23 cellular contexts compared by ENCODE assay signal in genomic region chr11:76695133-76695532, GRCh38. TPM values are rescaled to one million over a fixed set of nuclear protein-coding genes. Genes with fewer than 3 reads are reported as not detected.
DNase-seq lines count a peak whose midpoint lies in the region; ATAC-seq, FAIRE-seq and TF ChIP-seq lines count a peak whose summit lies in the region.
"Had no signal": no experiment of that assay in that cellular context is flagged by ENCODE, and none has a peak within 500 bp of the region (broad histone marks: within the 10 kb centered on the region; RNA-seq: fewer than 3 reads in every experiment).

No MANE protein-coding gene starts in this region.

- TF ChIP-seq CTCF in A549 (IDR thresholded peaks at IDR 0.05) (0 out of 3 replicates have a peak, but pooled peaks have one; percentile 17), DOHH2 (IDR thresholded peaks at IDR 0.05; ENCODE audit: low read depth, low read length, poor library complexity, severe bottlenecking) (peak; percentile 23), H1 (IDR thresholded peaks at IDR 0.05; ENCODE audit: control extremely low read depth in 1 of 3, insufficient read depth in 1 of 3, low read depth in 1 of 3, low read length in 3 of 3) (peak in 2 of 3 experiments; percentile 4 to 14; a peak in 1 of 4 replicates)

- FAIRE-seq in A549 (lab: Jason Lieb, UNC) (no peak), H1 (lab: Jason Lieb, UNC) (no peak)
- FAIRE-seq: keratinocyte had no signal

- H3K9ac ChIP-seq in H1 (replicated peaks in 1 of 4; ENCODE audit: extremely low read depth in 1 of 4, low read depth in 3 of 4, low read length in 3 of 4) = no peak overlapping the region

- POLR2A ChIA-PET in A549 (lab: Yijun Ruan, JAX) = no interaction called here
- POLR2A ChIA-PET in H1 (lab: Charles Lee; ENCODE audit: partially characterized antibody) = no interaction called here

- H3K4me1 ChIP-seq in A549 (peaks cover 25% of the 10 kb centered on the region), DOHH2 (ENCODE audit: control insufficient read depth, low read length) (no peaks in the 10 kb centered on the region), H1 (replicated peaks in 1 of 4; ENCODE audit: control insufficient read depth in 3 of 4, insufficient read depth in 4 of 4, low read length in 3 of 4) (peaks cover 6 to 12% (median 8%) of the 10 kb centered on the region in 4 experiments)
- H3K4me1 ChIP-seq: lower lobe of right lung, testis had no signal

- H3K79me1 ChIP-seq in H1 (ENCODE audit: low read depth, low read length) = no peaks in the 10 kb centered on the region

- no peaks in the 10 kb centered on the region for H3F3A ChIP-seq in DOHH2 (ENCODE audit: control insufficient read depth, insufficient read depth)

- WGBS in A549 (ENCODE audit: missing lambda C conversion rate) = 63% methylated on average over 13 of the region's 13 CpGs
- 85% methylated on average over 13 of the region's 13 CpGs; no CpG with 5 or more reads in 1 of the 2 experiments for WGBS in H1 (ENCODE audit: extremely low coverage in 1 of 2, insufficient coverage in 1 of 2, insufficient read length in 1 of 2, insufficient replicate concordance in 2 of 2, low coverage in 1 of 2, low lambda C conversion rate in 2 of 2, missing lambda C conversion rate in 1 of 2), 2 experiments

- 0 out of 3 replicates have a peak overlapping the region, but pooled peaks have one; percentile 6 for H3K4me2 ChIP-seq in A549
- no peak overlapping the region for H3K4me2 ChIP-seq in DOHH2 (ENCODE audit: low read length)
- H3K4me2 ChIP-seq in H1 (ENCODE audit: insufficient read depth in 1 of 2, low read depth in 2 of 2, low read length in 2 of 2) = no peak overlapping the region

- H3K23ac ChIP-seq in H1 (ENCODE audit: insufficient read length) = no peak overlapping the region

- peak in 1 of 2 experiments; percentile 42; a peak in 2 of 6 replicates for ATAC-seq in A549
- ATAC-seq: activated T-helper 17 cell treated with anti-CD3 and anti-CD28 coated beads, Interleukin-2, amount 50 U/mL, for 72 hours; lower lobe of right lung; stimulated activated naive B cell treated with anti-CD40 and anti-IgM and Interleukin-4, amounts not matched to agents 10 μg/mL and 1 μg/mL and 100 μg/mL, for 72 hours; T-helper 17 cell had no signal

- CTCF ChIA-PET in A549 (lab: Yijun Ruan, JAX) = interaction anchor here (0.7 to 2.4 kb wide), 3 partner anchors 16 to 1558 kb away, joined by 3 to 10 read pairs (median 3); no protein-coding TSS in a partner anchor
- CTCF ChIA-PET in H1 (lab: Charles Lee; ENCODE audit: partially characterized antibody) = interaction anchor here (0.6 to 1.6 kb wide), 6 partner anchors 18 to 438 kb away, joined by 3 to 6 read pairs (median 3); no protein-coding TSS in a partner anchor

- H2BK120ac ChIP-seq in H1 (replicated peaks; ENCODE audit: low read depth, low read length) = no peak overlapping the region

- H2BK12ac ChIP-seq in H1 (ENCODE audit: low read depth, low read length) = no peak overlapping the region

- H2AK5ac ChIP-seq in H1 (ENCODE audit: low read depth, low read length) = no peak overlapping the region

- H3K9me3 ChIP-seq in A549 (no peaks in the 10 kb centered on the region), DOHH2 (ENCODE audit: control insufficient read depth, insufficient read depth, low read length) (no peaks in the 10 kb centered on the region), H1 (ENCODE audit: insufficient read depth in 2 of 2, low read depth in 1 of 2, low read length in 1 of 2) (no peaks in the 10 kb centered on the region)
- H3K9me3 ChIP-seq: lower lobe of right lung, neutrophil, SJCRH30, testis, vagina had no signal

- no peaks in the 10 kb centered on the region; the same call in 1 of the 2 replicates for H3K23me2 ChIP-seq in H1 (ENCODE audit: low read depth, low read length)

- no peaks in the 10 kb centered on the region for H3K79me2 ChIP-seq in DOHH2 (ENCODE audit: control insufficient read depth, low read length)
- H3K79me2 ChIP-seq in H1 (ENCODE audit: control insufficient read depth in 1 of 2, insufficient read depth in 2 of 2, low read length in 2 of 2) = no peaks in the 10 kb centered on the region

- TF ChIP-seq POLR2A in A549 (IDR thresholded peaks at IDR 0.05; ENCODE audit: low read length) = no peak
- no peak for TF ChIP-seq POLR2A in H1 (IDR thresholded peaks at IDR 0.05; ENCODE audit: control extremely low read depth in 1 of 2, low read depth in 2 of 2, low read length in 2 of 2)

- peak in 1 of 2 experiments; percentile 28 for DNase-seq in A549 (ENCODE audit: low read depth in 1 of 2, low spot score in 1 of 2)
- DNase-seq in NCI-H69 (lab: John Stamatoyannopoulos, UW) = peak; percentile 51
- DNase-seq in H1 (ENCODE audit: low read depth in 1 of 2, low spot score in 2 of 2) = no peak
- DNase-seq in NCI-H2107 treated with DMSO at 0.1 percent for 48 hours (lab: John Stamatoyannopoulos, UW; ENCODE audit: unreplicated experiment) = no peak
- DNase-seq in HPDE6-E6E7 (ENCODE audit: extremely low spot score) = no peak
- no peak for DNase-seq in stimulated activated CD4-positive, alpha-beta T cell treated with anti-CD3 and anti-CD28 coated beads, Interleukin-4, amount 100 ng/mL, for 4 hours
- DNase-seq: activated CD4-positive, alpha-beta T cell treated with anti-CD3 and anti-CD28 coated beads, Interleukin-2, amount 50 U/mL, for 1 hour; activated CD8-positive, alpha-beta memory T cell treated with anti-CD3 and anti-CD28 coated beads, Interleukin-2, amount 50 U/mL, for 4 hours; activated naive CD8-positive, alpha-beta T cell treated with anti-CD3 and anti-CD28 coated beads, Interleukin-2, amount 10 ng/mL, durations not matched to agents 7 days and 5 days; effector CD8-positive, alpha-beta T cell; lower lobe of right lung; NCI-H1436 treated with DMSO at 0.1 percent for 48 hours; NCI-H2171 treated with DMSO at 0.1 percent for 48 hours; stimulated activated naive B cell treated with anti-CD40 and anti-IgM and Interleukin-4, amounts not matched to agents 10 μg/mL and 1 μg/mL and 100 μg/mL, for 72 hours; T-helper 17 cell; testis had no signal

- no peak overlapping the region for H2BK5ac ChIP-seq in H1 (ENCODE audit: low read depth, low read length)

- H4K5ac ChIP-seq in H1 (ENCODE audit: insufficient read length, low read depth, low read length) = no peak overlapping the region

- peak overlapping the region; percentile 34 for H4K91ac ChIP-seq in H1 (replicated peaks; ENCODE audit: insufficient read length, low read length)

- peak in 1 of 2 experiments; percentile 37; a peak in 1 of 5 replicates for TF ChIP-seq RAD21 in A549 (conservative IDR thresholded peaks at IDR 0.05 in 1 of 2, IDR thresholded peaks at IDR 0.05 in 1 of 2)
- peak; percentile 24 to 48; a peak in 3 of 4 replicates for TF ChIP-seq RAD21 in H1 (IDR thresholded peaks at IDR 0.05 in 1 of 2, conservative IDR thresholded peaks at IDR 0.05 in 1 of 2; ENCODE audit: low read depth in 2 of 2, low read length in 2 of 2)

- H3K18ac ChIP-seq in H1 (ENCODE audit: extremely low read depth, low read length) = no peak overlapping the region

- no peak overlapping the region for H3K14ac ChIP-seq in H1 (ENCODE audit: insufficient read length)

- H3K4me3 ChIP-seq in A549 (no peak overlapping the region), DOHH2 (ENCODE audit: low read length) (no peak overlapping the region), H1 (ENCODE audit: extremely low read depth in 1 of 4, insufficient read depth in 2 of 4, low read depth in 3 of 4, low read length in 4 of 4) (no peak overlapping the region)
- H3K4me3 ChIP-seq: lower lobe of right lung, SJCRH30, testis, vagina had no signal

- H3K9me2 ChIP-seq in DOHH2 (replicated peaks; ENCODE audit: control insufficient read depth, low read length) = no peaks in the 10 kb centered on the region

- no peaks in the 10 kb centered on the region for H3K36me3 ChIP-seq in DOHH2 (ENCODE audit: control insufficient read depth, low read length)
- H3K36me3 ChIP-seq in H1 (ENCODE audit: control insufficient read depth in 2 of 4, insufficient read depth in 4 of 4, low read length in 3 of 4) = no peaks in the 10 kb centered on the region
- H3K36me3 ChIP-seq: lower lobe of right lung, neutrophil, SJCRH30, vagina had no signal

- H3K27me3 ChIP-seq in DOHH2 (ENCODE audit: control insufficient read depth, low read length) (no peaks in the 10 kb centered on the region), H1 (replicated peaks in 1 of 4; ENCODE audit: control insufficient read depth in 3 of 4, extremely low read depth in 1 of 4, insufficient read depth in 3 of 4, low read length in 3 of 4) (no peaks in the 10 kb centered on the region)
- H3K27me3 ChIP-seq: SJCRH30, testis, vagina had no signal

- H3K56ac ChIP-seq in H1 (replicated peaks; ENCODE audit: insufficient read length, low read depth, low read length) = no peak overlapping the region

- no peak overlapping the region for H4K8ac ChIP-seq in H1 (ENCODE audit: extremely low read depth, insufficient read depth, low read length)

- no peak overlapping the region for H2BK15ac ChIP-seq in H1 (ENCODE audit: low read length)

- no peak overlapping the region for H2AFZ ChIP-seq in H1 (ENCODE audit: low read length)

- H3K27ac ChIP-seq in A549 (peak overlapping the region in 1 of 2 experiments; percentile 57; a peak in 3 of 6 replicates), DOHH2 (ENCODE audit: low read depth, low read length) (no peak overlapping the region), H1 (ENCODE audit: low read depth, low read length) (no peak overlapping the region)
- H3K27ac ChIP-seq: lower lobe of right lung, neutrophil, SJCRH30, testis, vagina had no signal

- no peak overlapping the region for H3K4ac ChIP-seq in H1 (replicated peaks; ENCODE audit: insufficient read length, low read depth, low read length)

- H2BK20ac ChIP-seq in H1 (ENCODE audit: low read length) = no peak overlapping the region

- no peaks in the 10 kb centered on the region for H4K20me1 ChIP-seq in DOHH2 (ENCODE audit: control insufficient read depth, insufficient read depth, low read depth, low read length)
- no peaks in the 10 kb centered on the region for H4K20me1 ChIP-seq in H1 (replicated peaks in 1 of 2; ENCODE audit: control insufficient read depth in 1 of 2, insufficient read depth in 2 of 2, low read length in 2 of 2)

- TF ChIP-seq EP300 in A549 (IDR thresholded peaks at IDR 0.05) (no peak), H1 (IDR thresholded peaks at IDR 0.05; ENCODE audit: borderline replicate concordance in 1 of 2, low read depth in 2 of 2, low read length in 2 of 2) (no peak)

RNA-seq across cellular contexts. Expression of gene LRRC32, which starts 24.6 kb away (rescaled TPM):
- polyA plus RNA-seq in A549 (2011; rRNA removed) = 0.62 and 1.0 TPM in 2 replicates
- 0.09 and 0.17 TPM in 2 replicates for polyA plus RNA-seq in A549 (2012; cell fraction: cytosol; rRNA removed)
- polyA plus RNA-seq in A549 (2012; cell fraction: nucleus; rRNA removed) = 0.67 and 0.98 TPM in 2 replicates
- polyA plus RNA-seq in A549 (2017; fragmentation: RNase III; extraction: RNeasy Plus Mini Kit Qiagen cat#74134 plus additional on column Dnase treatment) = 0.08 to 0.25 TPM (median 0.16 TPM) in 3 replicates
- 0.29 and 0.37 TPM in 2 replicates for polyA minus RNA-seq in A549 (2011; rRNA and poly(A)+ RNA removed)
- total RNA-seq in H1 (2021; fragmentation: NEBNext Ultra II Directional; extraction: Animal tissue kit (Norgen Biotek cat#: 25700)) = 0.44 and 0.99 TPM in 2 replicates
- 1.9 and 2.0 TPM in 2 replicates for polyA plus RNA-seq in H1 (2011; rRNA removed)
- 1.0 TPM for polyA plus RNA-seq in H1 (2011; cell fraction: cytosol; rRNA removed)
- polyA plus RNA-seq in H1 (2011; cell fraction: nucleus; rRNA removed) = 0.88 TPM
- polyA plus RNA-seq in H1 (2012, experiment 1 of 2) = 1.0 to 3.3 TPM (median 1.7 TPM) in 4 replicates
- 1.0 TPM for polyA plus RNA-seq in H1 (2012, experiment 2 of 2)
- 1.1 TPM for polyA plus RNA-seq in H1 (2013, experiment 1 of 2)
- 1.2 TPM for polyA plus RNA-seq in H1 (2013, experiment 2 of 2)
- 0.95 and 1.2 TPM in 2 replicates for polyA minus RNA-seq in H1 (2011; rRNA and poly(A)+ RNA removed)
- 1.2 TPM for polyA minus RNA-seq in H1 (2011; cell fraction: cytosol; rRNA and poly(A)+ RNA removed)
- 0.50 TPM for polyA minus RNA-seq in H1 (2011; cell fraction: nucleus; rRNA and poly(A)+ RNA removed)
- total RNA-seq: MCF 10A had no signal
- polyA plus RNA-seq: keratinocyte had no signal

Comparison
In these comparisons a context has a peak if more than half of its experiments do, and no peak if none do; other contexts are left out.
1. Of the 18 proteins assayed by ChIP-seq in both H1 and A549: peak only in H1: none; only in A549: none; in both: CTCF; in neither: 16; mixed calls (peak in some experiments, not most) for 1.